In genomic region chr12:124588689-124589318, GRCh38 we compare ENCODE assay signal across 9 cellular contexts. TPM values are rescaled to one million over a fixed set of nuclear protein-coding genes. Genes with fewer than 3 reads are reported as not detected.
A peak's percentile ranks its signal among the peaks of the same experiment; 100 is the strongest.
DNase-seq lines count a peak whose midpoint lies in the region; ATAC-seq and TF ChIP-seq lines count a peak whose summit lies in the region.
"Had no signal": no experiment of that assay in that cellular context is flagged by ENCODE, and none has a peak within 500 bp of the region (broad histone marks: within the 10 kb centered on the region; RNA-seq: fewer than 3 reads in every experiment).

No MANE protein-coding gene starts in this region.

- no peak overlapping the region for H3K27ac ChIP-seq in BLaER1

- CTCF ChIA-PET in activated CD8-positive, alpha-beta memory T cell treated with anti-CD3 and anti-CD28 coated beads, Interleukin-2, amount 10 ng/mL, durations not matched to agents 7 days and 5 days (lab: Charles Lee), result no interaction called here

- H3K27ac Mint-ChIP-seq in naive thymus-derived CD8-positive, alpha-beta T cell, result peak overlapping the region in 1 of 10 donors; percentile 79
- H3K27ac Mint-ChIP-seq in activated CD8-positive, alpha-beta memory T cell treated with anti-CD3 and anti-CD28 coated beads, Interleukin-2, amount 10 ng/mL, durations not matched to agents 7 days and 5 days, result no peak overlapping the region
- H3K27ac Mint-ChIP-seq: memory B cell had no signal

- H3K9ac ChIP-seq in BLaER1, result no peak overlapping the region

- H3K4me1 ChIP-seq in BLaER1, result peaks cover 59% of the 10 kb centered on the region

- H3K4me3 ChIP-seq in BLaER1, result peak overlapping the region; percentile 25; the same call in 1 of the 2 replicates
- no peak overlapping the region for H3K4me3 ChIP-seq in NB4 (ENCODE audit: low read depth, low read length)

- H3K27me3 ChIP-seq in BLaER1, result peaks cover 14% of the 10 kb centered on the region; the same call in 1 of the 2 replicates

- ATAC-seq in naive thymus-derived CD8-positive, alpha-beta T cell, result peak; percentile 54 to 65
- ATAC-seq in HG03135 (IDR thresholded peaks at IDR 0.05; ENCODE audit: unreplicated experiment), result no peak
- ATAC-seq in activated CD8-positive, alpha-beta memory T cell treated with anti-CD3 and anti-CD28 coated beads, Interleukin-2, amount 10 ng/mL, durations not matched to agents 7 days and 5 days, result no peak
- no peak for ATAC-seq in HG02970 (IDR thresholded peaks at IDR 0.05; ENCODE audit: low FRiP score, unreplicated experiment)

- H3K9me3 ChIP-seq in BLaER1, result peaks cover 12% of the 10 kb centered on the region

- peak overlapping the region; percentile 75 for H3K4me2 ChIP-seq in BLaER1

- peaks cover 0 to 12% (median 4%) of the 10 kb centered on the region in 9 donors for H3K9me3 Mint-ChIP-seq in naive thymus-derived CD8-positive, alpha-beta T cell
- H3K9me3 Mint-ChIP-seq in activated CD8-positive, alpha-beta memory T cell treated with anti-CD3 and anti-CD28 coated beads, Interleukin-2, amount 10 ng/mL, durations not matched to agents 7 days and 5 days (ENCODE audit: low read depth), result no peaks in the 10 kb centered on the region

- peak overlapping the region in 2 of 10 donors; percentile 6 to 8 for H3K4me3 Mint-ChIP-seq in naive thymus-derived CD8-positive, alpha-beta T cell
- H3K4me3 Mint-ChIP-seq in activated CD8-positive, alpha-beta memory T cell treated with anti-CD3 and anti-CD28 coated beads, Interleukin-2, amount 10 ng/mL, durations not matched to agents 7 days and 5 days, result no peak overlapping the region
- H3K4me3 Mint-ChIP-seq: memory B cell had no signal

- POLR2A ChIA-PET in naive thymus-derived CD8-positive, alpha-beta T cell (lab: Charles Lee), result no interaction called here

- no peaks in the 10 kb centered on the region for H4K20me1 ChIP-seq in BLaER1

- peaks cover 0 to 15% (median 2%) of the 10 kb centered on the region in 5 donors for H3K27me3 Mint-ChIP-seq in naive thymus-derived CD8-positive, alpha-beta T cell
- peaks cover 38% of the 10 kb centered on the region for H3K27me3 Mint-ChIP-seq in activated CD8-positive, alpha-beta memory T cell treated with anti-CD3 and anti-CD28 coated beads, Interleukin-2, amount 10 ng/mL, durations not matched to agents 7 days and 5 days

- H3K4me1 Mint-ChIP-seq in naive thymus-derived CD8-positive, alpha-beta T cell, result peaks cover 11 to 38% (median 22%) of the 10 kb centered on the region in 4 donors
- peaks cover 11% of the 10 kb centered on the region for H3K4me1 Mint-ChIP-seq in activated CD8-positive, alpha-beta memory T cell treated with anti-CD3 and anti-CD28 coated beads, Interleukin-2, amount 10 ng/mL, durations not matched to agents 7 days and 5 days

- no peak for TF ChIP-seq CTCF in NB4 (IDR thresholded peaks at IDR 0.05; ENCODE audit: low read depth, low read length)

- H3K36me3 ChIP-seq in BLaER1, result no peaks in the 10 kb centered on the region

- H3K36me3 Mint-ChIP-seq in naive thymus-derived CD8-positive, alpha-beta T cell, result peaks cover 0 to 6% (median 0%) of the 10 kb centered on the region in 3 donors
- no peaks in the 10 kb centered on the region for H3K36me3 Mint-ChIP-seq in activated CD8-positive, alpha-beta memory T cell treated with anti-CD3 and anti-CD28 coated beads, Interleukin-2, amount 10 ng/mL, durations not matched to agents 7 days and 5 days
- H3K36me3 Mint-ChIP-seq: memory B cell had no signal

- peak; percentile 73 for DNase-seq in NB4 (ENCODE audit: low read depth)
- peak; percentile 51 for DNase-seq in cerebellum (ENCODE audit: low spot score)
- peak in 2 of 10 donors; percentile 14 to 24 for DNase-seq in naive thymus-derived CD8-positive, alpha-beta T cell
- no peak for DNase-seq in activated CD8-positive, alpha-beta memory T cell treated with anti-CD3 and anti-CD28 coated beads, Interleukin-2, amount 10 ng/mL, durations not matched to agents 7 days and 5 days
- no peak for DNase-seq in DMS153 treated with DMSO at 0.1 percent for 48 hours (lab: John Stamatoyannopoulos, UW; ENCODE audit: unreplicated experiment)

- TF ChIP-seq POLR2A in NB4 (IDR thresholded peaks at IDR 0.05; ENCODE audit: extremely low read depth, insufficient read length), result no peak

RNA-seq across cellular contexts. Expression of gene NCOR2, which starts 21.4 kb away (rescaled TPM):
- total RNA-seq in cerebellum, result 34.7 TPM
- 10 to 100 TPM; 86.3 to 86.7 TPM for total RNA-seq in naive thymus-derived CD8-positive, alpha-beta T cell
- 10 to 100 TPM in 1 of 3 donors, 1 to 10 TPM in 2; 2.3 to 18.7 (median 3.5) TPM for polyA plus RNA-seq in naive thymus-derived CD8-positive, alpha-beta T cell
- 10 to 100 TPM; 84.6 to 99.4 TPM for total RNA-seq in activated CD8-positive, alpha-beta memory T cell treated with anti-CD3 and anti-CD28 coated beads, Interleukin-2, amount 10 ng/mL, durations not matched to agents 7 days and 5 days

Comparison
In these comparisons a context has a peak if more than half of its experiments do, and no peak if none do; other contexts are left out.
1. DNase-seq: peak in NB4 (single experiment) and cerebellum (single experiment); none in activated CD8-positive, alpha-beta memory T cell treated with anti-CD3 and anti-CD28 coated beads, Interleukin-2, amount 10 ng/mL, durations not matched to agents 7 days and 5 days (single experiment) and DMS153 treated with DMSO at 0.1 percent for 48 hours (single experiment).
2. ATAC-seq: peak in naive thymus-derived CD8-positive, alpha-beta T cell (2 of 2); none in HG03135 (single experiment), activated CD8-positive, alpha-beta memory T cell treated with anti-CD3 and anti-CD28 coated beads, Interleukin-2, amount 10 ng/mL, durations not matched to agents 7 days and 5 days (single experiment) and HG02970 (single experiment).